ENCODE assay signal across 31 cellular contexts in genomic region chr18:24482826-24483225, GRCh38. TPM values are rescaled to one million over a fixed set of nuclear protein-coding genes. Genes with fewer than 3 reads are reported as not detected.
"Had no signal": no experiment of that assay in that cellular context is flagged by ENCODE, and none has a peak within 500 bp of the region (broad histone marks: within the 10 kb centered on the region; RNA-seq: fewer than 3 reads in every experiment).

No MANE protein-coding gene starts in this region.

- H3K36me3 ChIP-seq: brain microvascular endothelial cell, SJSA1 had no signal

- H3K4me2 ChIP-seq: KMS-11, SK-N-SH had no signal

- H3K27me3 ChIP-seq: brain microvascular endothelial cell, SJSA1 had no signal

- H3K4me3 ChIP-seq: SJSA1 had no signal

- H3K27ac ChIP-seq: brain microvascular endothelial cell, KMS-11, SJSA1 had no signal

- H3K9me3 Mint-ChIP-seq: activated T-cell treated with anti-CD3 and anti-CD28 coated beads, Interleukin-2, amount 50 U/mL, for 24 hours had no signal

- H3K4me3 Mint-ChIP-seq: activated CD4-positive, alpha-beta T cell treated with anti-CD3 and anti-CD28 coated beads for 36 hours; activated CD4-positive, alpha-beta T cell treated with anti-CD3 and anti-CD28 coated beads, Interleukin-2, amount 10 ng/mL, durations not matched to agents 7 days and 5 days; activated CD8-positive, alpha-beta T cell treated with anti-CD3 and anti-CD28 coated beads, Interleukin-2, amount 10 ng/mL, durations not matched to agents 7 days and 5 days; activated naive CD8-positive, alpha-beta T cell treated with anti-CD3 and anti-CD28 coated beads for 36 hours; activated T-cell treated with anti-CD3 and anti-CD28 coated beads, Interleukin-2, amount 50 U/mL, for 24 hours; T-helper 1 cell treated with Interleukin-12 subunit alpha and Interleukin-12 subunit beta and Interleukin-4 antibody, amounts not matched to agents 30 μg/mL and 1 μg/mL, for 36 hours; T-helper 2 cell treated with Interferon-gamma antibody and Interleukin-4, amounts not matched to agents 5 μg/mL and 100 μg/mL, for 36 hours; WTC11 had no signal

- H3K27ac Mint-ChIP-seq: activated CD4-positive, alpha-beta T cell treated with anti-CD3 and anti-CD28 coated beads for 36 hours; activated CD4-positive, alpha-beta T cell treated with anti-CD3 and anti-CD28 coated beads, Interleukin-2, amount 10 ng/mL, durations not matched to agents 7 days and 5 days; activated CD8-positive, alpha-beta T cell treated with anti-CD3 and anti-CD28 coated beads, Interleukin-2, amount 10 ng/mL, durations not matched to agents 7 days and 5 days; activated naive CD8-positive, alpha-beta T cell treated with anti-CD3 and anti-CD28 coated beads for 36 hours; activated T-cell treated with anti-CD3 and anti-CD28 coated beads, Interleukin-2, amount 50 U/mL, for 24 hours; T-helper 1 cell treated with Interleukin-12 subunit alpha and Interleukin-12 subunit beta and Interleukin-4 antibody, amounts not matched to agents 30 μg/mL and 1 μg/mL, for 36 hours; T-helper 2 cell treated with Interferon-gamma antibody and Interleukin-4, amounts not matched to agents 5 μg/mL and 100 μg/mL, for 36 hours; WTC11 had no signal

- DNase-seq: activated CD4-positive, alpha-beta T cell treated with anti-CD3 and anti-CD28 coated beads for 36 hours; activated CD4-positive, alpha-beta T cell treated with anti-CD3 and anti-CD28 coated beads, Interleukin-2, amount 10 ng/mL, durations not matched to agents 7 days and 5 days; activated CD4-positive, alpha-beta T cell treated with anti-CD3 and anti-CD28 coated beads, Interleukin-2, amount 50 U/mL, for 48 hours; activated CD8-positive, alpha-beta T cell treated with anti-CD3 and anti-CD28 coated beads, Interleukin-2, amount 10 ng/mL, durations not matched to agents 7 days and 5 days; activated gamma-delta T cell treated with Interleukin-2 at 50 U/mL for 16 hours; activated naive CD4-positive, alpha-beta T cell treated with anti-CD3 and anti-CD28 coated beads, Interleukin-2, amount 50 U/mL, for 16 hours; activated naive CD8-positive, alpha-beta T cell treated with anti-CD3 and anti-CD28 coated beads for 36 hours; activated T-cell treated with anti-CD3 and anti-CD28 coated beads, Interleukin-2, amount 50 U/mL, for 24 hours; amniotic stem cell; aorta; brain microvascular endothelial cell; central memory CD4-positive, alpha-beta T cell; NCI-H1092 treated with DMSO at 0.1 percent for 48 hours; NCI-H146; NCI-H187; NCI-H2029 treated with DMSO at 0.1 percent for 48 hours; NCI-H2107; NCI-H345; NCI-H526 treated with DMSO at 0.1 percent for 48 hours; NCI-H774; SHP77; SK-N-SH had no signal

- H3K9me3 ChIP-seq: SJSA1, SK-N-SH had no signal

- ATAC-seq: activated CD4-positive, alpha-beta T cell treated with anti-CD3 and anti-CD28 coated beads for 36 hours; activated CD4-positive, CD25-positive, alpha-beta regulatory T cell treated with anti-CD3 and anti-CD28 coated beads, Interleukin-2, amount 50 U/mL, for 24 hours; activated CD8-positive, alpha-beta T cell treated with anti-CD3 and anti-CD28 coated beads, Interleukin-2, amount 10 ng/mL, durations not matched to agents 7 days and 5 days; Panc1; WTC11 had no signal

- H3K36me3 Mint-ChIP-seq: activated naive CD8-positive, alpha-beta T cell treated with anti-CD3 and anti-CD28 coated beads for 36 hours had no signal

- H3K4me1 ChIP-seq: SJSA1 had no signal

- H3K4me1 Mint-ChIP-seq: activated CD4-positive, alpha-beta T cell treated with anti-CD3 and anti-CD28 coated beads, Interleukin-2, amount 10 ng/mL, durations not matched to agents 7 days and 5 days; activated naive CD8-positive, alpha-beta T cell treated with anti-CD3 and anti-CD28 coated beads for 36 hours; WTC11 had no signal

- H3K9ac ChIP-seq: KMS-11, SK-N-SH had no signal

RNA-seq across cellular contexts. Expression of gene HRH4, which starts 22.4 kb away (rescaled TPM):
- total RNA-seq: activated CD8-positive, alpha-beta T cell treated with anti-CD3 and anti-CD28 coated beads, Interleukin-2, amount 10 ng/mL, durations not matched to agents 7 days and 5 days; activated naive CD8-positive, alpha-beta T cell treated with anti-CD3 and anti-CD28 coated beads for 36 hours; LHCN-M2; RPMI7951; SJSA1; WTC11 had no signal
